In genomic region chr18:48954837-48955527, GRCh38 we compare ENCODE assay signal across 13 cellular contexts. TPM values are rescaled to one million over a fixed set of nuclear protein-coding genes. Genes with fewer than 3 reads are reported as not detected.
DNase-seq lines count a peak whose midpoint lies in the region; ATAC-seq, FAIRE-seq and TF ChIP-seq lines count a peak whose summit lies in the region.
"Had no signal": no experiment of that assay in that cellular context is flagged by ENCODE, and none has a peak within 500 bp of the region (broad histone marks: within the 10 kb centered on the region; RNA-seq: fewer than 3 reads in every experiment).

No MANE protein-coding gene starts in this region.

- H3K36me3 ChIP-seq in H1 (ENCODE audit: control insufficient read depth in 2 of 4, insufficient read depth in 4 of 4, low read length in 3 of 4) (no peaks in the 10 kb centered on the region), transverse colon (no peaks in the 10 kb centered on the region)

- H2BK15ac ChIP-seq in H1 (ENCODE audit: low read length): no peak overlapping the region

- peak overlapping the region in 2 of 8 donors; percentile 19 to 65 for H3K4me3 Mint-ChIP-seq in naive B cell
- H3K4me3 Mint-ChIP-seq in activated CD8-positive, alpha-beta T cell treated with anti-CD3 and anti-CD28 coated beads for 36 hours: no peak overlapping the region
- H3K4me3 Mint-ChIP-seq: activated T-helper 1 cell treated with anti-CD3 and anti-CD28 coated beads, Interleukin-12 subunit alpha, Interleukin-12 subunit beta, Interleukin-2, Interleukin-4 antibody, amounts not matched to agents 30 ng/mL and 10 ng/mL and 1 ng/mL, durations not matched to agents 14 hours and 24 hours and 36 hours; dendritic cell treated with granulocyte-macrophage colony-stimulating factor and Interleukin-4, amounts not matched to agents 40 ng/mL and 50 ng/mL, for 4 days had no signal

- H3K9ac ChIP-seq in H1 (replicated peaks in 1 of 4; ENCODE audit: extremely low read depth in 1 of 4, low read depth in 3 of 4, low read length in 3 of 4): no peak overlapping the region

- no peak for ATAC-seq in naive B cell (ENCODE audit: low read depth in 2 of 2)
- ATAC-seq in activated CD8-positive, alpha-beta T cell treated with anti-CD3 and anti-CD28 coated beads for 36 hours: no peak

- H4K91ac ChIP-seq in H1 (replicated peaks; ENCODE audit: insufficient read length, low read length): peak overlapping the region; percentile 30

- H4K5ac ChIP-seq in H1 (ENCODE audit: insufficient read length, low read depth, low read length): no peak overlapping the region

- no peak overlapping the region for H3K4ac ChIP-seq in H1 (replicated peaks; ENCODE audit: insufficient read length, low read depth, low read length)

- H3K36me3 Mint-ChIP-seq in naive B cell: no peaks in the 10 kb centered on the region
- no peaks in the 10 kb centered on the region for H3K36me3 Mint-ChIP-seq in activated CD8-positive, alpha-beta T cell treated with anti-CD3 and anti-CD28 coated beads for 36 hours (ENCODE audit: low read depth)

- peak overlapping the region; percentile 89 for H3K27ac ChIP-seq in RWPE1
- no peak overlapping the region for H3K27ac ChIP-seq in H1 (ENCODE audit: low read depth, low read length)
- peak overlapping the region; percentile 72 to 99 (median 80) for H3K27ac ChIP-seq in transverse colon

- H3K4me1 ChIP-seq in H1 (replicated peaks in 1 of 4; ENCODE audit: control insufficient read depth in 3 of 4, insufficient read depth in 4 of 4, low read length in 3 of 4): peaks cover 10 to 22% (median 20%) of the 10 kb centered on the region in 4 experiments
- peaks cover 13 to 36% (median 19%) of the 10 kb centered on the region in 4 donors for H3K4me1 ChIP-seq in transverse colon

- peak overlapping the region; percentile 41; the same call in 1 of the 2 replicates for H2AK5ac ChIP-seq in H1 (ENCODE audit: low read depth, low read length)

- CTCF ChIA-PET in RWPE1 (lab: Yijun Ruan, JAX): no interaction called here
- CTCF ChIA-PET in H1 (lab: Charles Lee; ENCODE audit: partially characterized antibody): interaction anchor here (0.6 to 3.5 kb wide), 7 partner anchors 7 to 799 kb away, joined by 3 to 12 read pairs (median 4); no protein-coding TSS in a partner anchor
- CTCF ChIA-PET in activated CD8-positive, alpha-beta T cell treated with anti-CD3 and anti-CD28 coated beads for 36 hours (lab: Charles Lee): interaction anchor here (0.9 to 1.1 kb wide), 2 partner anchors 28 to 34 kb away, joined by 3 read pairs; no protein-coding TSS in a partner anchor

- H3K14ac ChIP-seq in H1 (ENCODE audit: insufficient read length): no peak overlapping the region

- H2AFZ ChIP-seq in H1 (ENCODE audit: low read length): no peak overlapping the region

- peak overlapping the region; percentile 97; the same call in 1 of the 2 replicates for H2BK12ac ChIP-seq in H1 (ENCODE audit: low read depth, low read length)

- no peak overlapping the region for H3K4me2 ChIP-seq in H1 (ENCODE audit: insufficient read depth in 1 of 2, low read depth in 2 of 2, low read length in 2 of 2)

- TF ChIP-seq POLR2A in H1 (IDR thresholded peaks at IDR 0.05; ENCODE audit: control extremely low read depth in 1 of 2, low read depth in 2 of 2, low read length in 2 of 2) (no peak), transverse colon (IDR thresholded peaks at IDR 0.05) (no peak)

- H3K18ac ChIP-seq in H1 (ENCODE audit: extremely low read depth, low read length): peak overlapping the region; percentile 63

- no peak overlapping the region for H3K23ac ChIP-seq in H1 (ENCODE audit: insufficient read length)

- no peaks in the 10 kb centered on the region for H3K27me3 Mint-ChIP-seq in naive B cell
- no peaks in the 10 kb centered on the region for H3K27me3 Mint-ChIP-seq in activated CD8-positive, alpha-beta T cell treated with anti-CD3 and anti-CD28 coated beads for 36 hours

- DNase-seq in RWPE1 (ENCODE audit: low spot score) (no peak), H1 (ENCODE audit: low read depth in 1 of 2, low spot score in 2 of 2) (no peak), naive B cell (no peak), transverse colon (no peak), NCI-H2081 treated with DMSO at 0.1 percent for 48 hours (lab: John Stamatoyannopoulos, UW) (no peak), HUDEP-2 (lab: John Stamatoyannopoulos, UW; ENCODE audit: unreplicated experiment in 76 of 76) (no peak)
- DNase-seq in activated CD8-positive, alpha-beta T cell treated with anti-CD3 and anti-CD28 coated beads for 36 hours: no peak
- DNase-seq: DMS79 treated with DMSO at 0.1 percent for 48 hours, NCI-H1930, occipital lobe, WERI-Rb-1 had no signal

- no peak overlapping the region for H4K8ac ChIP-seq in H1 (ENCODE audit: extremely low read depth, insufficient read depth, low read length)

- FAIRE-seq in H1 (lab: Jason Lieb, UNC): peak; percentile 70

- POLR2A ChIA-PET in RWPE1 (lab: Yijun Ruan, JAX; ENCODE audit: low non-redundant PET) (no interaction called here), H1 (lab: Charles Lee; ENCODE audit: partially characterized antibody) (interaction anchor here (0.7 to 2.2 kb wide), 7 partner anchors 10 to 327 kb away, joined by 3 to 8 read pairs (median 3); no protein-coding TSS in a partner anchor)
- POLR2A ChIA-PET in activated CD8-positive, alpha-beta T cell treated with anti-CD3 and anti-CD28 coated beads for 36 hours (lab: Charles Lee): interaction anchor here (0.9 to 1.1 kb wide), 2 partner anchors 30 to 31 kb away, joined by 3 read pairs; no protein-coding TSS in a partner anchor

- H3K4me1 Mint-ChIP-seq in naive B cell: peaks cover 6 to 15% (median 8%) of the 10 kb centered on the region in 3 donors
- H3K4me1 Mint-ChIP-seq in activated CD8-positive, alpha-beta T cell treated with anti-CD3 and anti-CD28 coated beads for 36 hours (ENCODE audit: low read depth): peaks cover 13% of the 10 kb centered on the region

- TF ChIP-seq EP300 in H1 (IDR thresholded peaks at IDR 0.05; ENCODE audit: borderline replicate concordance in 1 of 2, low read depth in 2 of 2, low read length in 2 of 2) (no peak), transverse colon (IDR thresholded peaks at IDR 0.05; ENCODE audit: low read depth) (no peak)

- H4K20me1 ChIP-seq in H1 (replicated peaks in 1 of 2; ENCODE audit: control insufficient read depth in 1 of 2, insufficient read depth in 2 of 2, low read length in 2 of 2): no peaks in the 10 kb centered on the region

- in situ Hi-C loops in transverse colon (cut with MboI; ENCODE audit: low pct_ligation_motif_present in 1 of 4, low pct_unique_long_range_greater_than_20kb in 1 of 4, low sequenced_read_pairs in 3 of 4): loop anchor here in 1 of 4 donors (25.0 kb wide), 1 partner anchor 168 kb away; no protein-coding TSS in a partner anchor

- peak overlapping the region; percentile 64; the same call in 1 of the 2 replicates for H2BK5ac ChIP-seq in H1 (ENCODE audit: low read depth, low read length)

- H3K9me3 ChIP-seq in H1 (ENCODE audit: insufficient read depth in 2 of 2, low read depth in 1 of 2, low read length in 1 of 2) (no peaks in the 10 kb centered on the region), transverse colon (no peaks in the 10 kb centered on the region)

- WGBS in H1 (ENCODE audit: extremely low coverage in 1 of 2, insufficient coverage in 1 of 2, insufficient read length in 1 of 2, insufficient replicate concordance in 2 of 2, low coverage in 1 of 2, low lambda C conversion rate in 2 of 2, missing lambda C conversion rate in 1 of 2), 2 experiments: 81% methylated on average over 12 of the region's 15 CpGs; no CpG with 5 or more reads in 1 of the 2 experiments
- WGBS in transverse colon (ENCODE audit: low coverage in 1 of 2), 2 donors: 82 to 85% methylated on average over 3 to 15 of the region's 15 CpGs

- TF ChIP-seq CTCF in RWPE1 (conservative IDR thresholded peaks at IDR 0.05; ENCODE audit: low read depth) (no peak), H1 (IDR thresholded peaks at IDR 0.05; ENCODE audit: control extremely low read depth in 1 of 3, insufficient read depth in 1 of 3, low read depth in 1 of 3, low read length in 3 of 3) (no peak), transverse colon (IDR thresholded peaks at IDR 0.05) (no peak)
- no peak for TF ChIP-seq CTCF in activated CD8-positive, alpha-beta T cell treated with anti-CD3 and anti-CD28 coated beads for 36 hours (IDR thresholded peaks at IDR 0.05)

- no peak for TF ChIP-seq RAD21 in H1 (IDR thresholded peaks at IDR 0.05 in 1 of 2, conservative IDR thresholded peaks at IDR 0.05 in 1 of 2; ENCODE audit: low read depth in 2 of 2, low read length in 2 of 2)

- peaks cover 3 to 4% of the 10 kb centered on the region in 2 experiments; a peak in 2 of 4 replicates for H3K79me2 ChIP-seq in H1 (ENCODE audit: control insufficient read depth in 1 of 2, insufficient read depth in 2 of 2, low read length in 2 of 2)

- H3K23me2 ChIP-seq in H1 (ENCODE audit: low read depth, low read length): peaks cover 8% of the 10 kb centered on the region; the same call in 1 of the 2 replicates

- no peak overlapping the region for H3K56ac ChIP-seq in H1 (replicated peaks; ENCODE audit: insufficient read length, low read depth, low read length)

- no peak overlapping the region for H2BK120ac ChIP-seq in H1 (replicated peaks; ENCODE audit: low read depth, low read length)

- no peaks in the 10 kb centered on the region for H3K79me1 ChIP-seq in H1 (ENCODE audit: low read depth, low read length)

- H3K4me3 ChIP-seq in H1 (ENCODE audit: extremely low read depth in 1 of 4, insufficient read depth in 2 of 4, low read depth in 3 of 4, low read length in 4 of 4) (no peak overlapping the region), transverse colon (no peak overlapping the region)

- H3K27me3 ChIP-seq in H1 (replicated peaks in 1 of 4; ENCODE audit: control insufficient read depth in 3 of 4, extremely low read depth in 1 of 4, insufficient read depth in 3 of 4, low read length in 3 of 4) (peaks cover 0 to 17% (median 7%) of the 10 kb centered on the region in 4 experiments; a peak in 5 of 7 replicates), transverse colon (no peaks in the 10 kb centered on the region)

- peak overlapping the region in 4 of 6 donors; percentile 5 to 55 (median 40) for H3K27ac Mint-ChIP-seq in naive B cell
- H3K27ac Mint-ChIP-seq in activated CD8-positive, alpha-beta T cell treated with anti-CD3 and anti-CD28 coated beads for 36 hours: no peak overlapping the region
- H3K27ac Mint-ChIP-seq: dendritic cell treated with granulocyte-macrophage colony-stimulating factor and Interleukin-4, amounts not matched to agents 40 ng/mL and 50 ng/mL, for 4 days had no signal

- no peaks in the 10 kb centered on the region for H3K9me3 Mint-ChIP-seq in naive B cell
- H3K9me3 Mint-ChIP-seq in activated CD8-positive, alpha-beta T cell treated with anti-CD3 and anti-CD28 coated beads for 36 hours: no peaks in the 10 kb centered on the region
- H3K9me3 Mint-ChIP-seq: activated T-helper 1 cell treated with anti-CD3 and anti-CD28 coated beads, Interleukin-12 subunit alpha, Interleukin-12 subunit beta, Interleukin-2, Interleukin-4 antibody, amounts not matched to agents 30 ng/mL and 10 ng/mL and 1 ng/mL, durations not matched to agents 14 hours and 24 hours and 36 hours; dendritic cell treated with granulocyte-macrophage colony-stimulating factor and Interleukin-4, amounts not matched to agents 40 ng/mL and 50 ng/mL, for 4 days had no signal

- intact Hi-C loops in transverse colon (cut with DNase I; ENCODE audit: low total_unique reads): no loop called here
- intact Hi-C loops in activated CD8-positive, alpha-beta T cell treated with anti-CD3 and anti-CD28 coated beads for 36 hours (cut with micrococcal nuclease): no loop called here

- H2BK20ac ChIP-seq in H1 (ENCODE audit: low read length): peak overlapping the region; percentile 49; the same call in 1 of the 2 replicates

RNA-seq across cellular contexts. Expression of gene SMAD7, which starts 4.2 kb away (rescaled TPM):
- total RNA-seq in H1 (2021; fragmentation: NEBNext Ultra II Directional; extraction: Animal tissue kit (Norgen Biotek cat#: 25700)): 13.8 and 15.5 TPM in 2 replicates
- polyA plus RNA-seq in H1 (2011; rRNA removed) (6.5 and 6.6 TPM in 2 replicates), naive B cell (ENCODE audit: low read depth in 6 of 6) (1 to 10 TPM in 5 of 6 donors, under 1 TPM in 1; 0.47 to 3.7 (median 1.6) TPM)
- polyA plus RNA-seq in H1 (2011; cell fraction: cytosol; rRNA removed): 6.1 TPM
- 9.4 TPM for polyA plus RNA-seq in H1 (2011; cell fraction: nucleus; rRNA removed)
- 3.7 to 4.5 TPM (median 4.3 TPM) in 4 replicates for polyA plus RNA-seq in H1 (2012, experiment 1 of 2)
- 4.8 TPM for polyA plus RNA-seq in H1 (2012, experiment 2 of 2)
- polyA plus RNA-seq in H1 (2013, experiment 1 of 2): 12.4 TPM
- polyA plus RNA-seq in H1 (2013, experiment 2 of 2): 12.0 TPM
- polyA minus RNA-seq in H1 (2011; rRNA and poly(A)+ RNA removed): 10.3 and 13.5 TPM in 2 replicates
- polyA minus RNA-seq in H1 (2011; cell fraction: cytosol; rRNA and poly(A)+ RNA removed): 9.7 TPM
- polyA minus RNA-seq in H1 (2011; cell fraction: nucleus; rRNA and poly(A)+ RNA removed): 9.4 TPM
- 100 to 1,000 TPM in 1 of 4 donors, 10 to 100 TPM in 3; 76.0 to 199 (median 77.1) TPM for total RNA-seq in transverse colon
- total RNA-seq in activated CD8-positive, alpha-beta T cell treated with anti-CD3 and anti-CD28 coated beads for 36 hours: 10 to 100 TPM; 17.4 to 18.1 TPM
